ENCODE assay signal across 2 cellular contexts in genomic region chr4:16897351-16897750, GRCh38.
TF ChIP-seq lines count a peak whose summit lies in the region.

No MANE protein-coding gene starts in this region.

TF ChIP-seq in liver, 16 proteins besides CTCF, POLR2A, EP300 and RAD21:
- TF ChIP-seq FOXA1 (IDR thresholded peaks at IDR 0.05): no peak
- no peak for TF ChIP-seq JUND (IDR thresholded peaks at IDR 0.05)

TF ChIP-seq in HepG2, 621 proteins besides CTCF, POLR2A, EP300 and RAD21:
- TF ChIP-seq NFATC3 (CRISPR knock-in tag; IDR thresholded peaks at IDR 0.05) (no peak), ZSCAN25 (CRISPR knock-in tag; IDR thresholded peaks at IDR 0.05) (no peak), XRCC5 (optimal IDR thresholded peaks at IDR 0.05; ENCODE audit: low read length) (no peak), ZNF432 (CRISPR knock-in tag; IDR thresholded peaks at IDR 0.05; ENCODE audit: borderline replicate concordance) (no peak)
TF ChIP-seq in HepG2: peak in this region for 0.
